16 cellular contexts compared by ENCODE assay signal in genomic region chr5:76811214-76811613, GRCh38. TPM values are rescaled to one million over a fixed set of nuclear protein-coding genes. Genes with fewer than 3 reads are reported as not detected.
DNase-seq lines count a peak whose midpoint lies in the region; ATAC-seq, FAIRE-seq and TF ChIP-seq lines count a peak whose summit lies in the region.
"Had no signal": no experiment of that assay in that cellular context is flagged by ENCODE, and none has a peak within 500 bp of the region (broad histone marks: within the 10 kb centered on the region; RNA-seq: fewer than 3 reads in every experiment).

No MANE protein-coding gene starts in this region.

- no peak overlapping the region for H3K4me3 Mint-ChIP-seq in activated CD4-positive, alpha-beta T cell treated with anti-CD3 and anti-CD28 coated beads for 36 hours
- H3K4me3 Mint-ChIP-seq in CD8-positive, alpha-beta T cell: no peak overlapping the region
- H3K4me3 Mint-ChIP-seq: nephron had no signal

- no peak overlapping the region for H3K27ac Mint-ChIP-seq in activated CD4-positive, alpha-beta T cell treated with anti-CD3 and anti-CD28 coated beads for 36 hours
- no peak overlapping the region for H3K27ac Mint-ChIP-seq in CD8-positive, alpha-beta T cell
- H3K27ac Mint-ChIP-seq: nephron had no signal

- CTCF ChIA-PET in activated CD4-positive, alpha-beta T cell treated with anti-CD3 and anti-CD28 coated beads for 36 hours (lab: Charles Lee): no interaction called here
- CTCF ChIA-PET in CD8-positive, alpha-beta T cell (lab: Charles Lee): no interaction called here

- POLR2A ChIA-PET in activated CD4-positive, alpha-beta T cell treated with anti-CD3 and anti-CD28 coated beads for 36 hours (lab: Charles Lee): no interaction called here
- POLR2A ChIA-PET in CD8-positive, alpha-beta T cell (lab: Charles Lee): no interaction called here

- no peaks in the 10 kb centered on the region for H3K36me3 ChIP-seq in bronchial epithelial cell (ENCODE audit: control insufficient read depth, insufficient read depth, low read length)
- H3K36me3 ChIP-seq in CD8-positive, alpha-beta T cell (ENCODE audit: insufficient read depth, low read length): no peaks in the 10 kb centered on the region
- H3K36me3 ChIP-seq: colonic mucosa had no signal

- no peaks in the 10 kb centered on the region for H3K27me3 ChIP-seq in bronchial epithelial cell (ENCODE audit: control insufficient read depth, insufficient read depth, low read length)
- H3K27me3 ChIP-seq in CD8-positive, alpha-beta T cell (ENCODE audit: insufficient read depth, low read length): no peaks in the 10 kb centered on the region
- H3K27me3 ChIP-seq: colonic mucosa had no signal

- peaks cover 6% of the 10 kb centered on the region for H3K27me3 Mint-ChIP-seq in activated CD4-positive, alpha-beta T cell treated with anti-CD3 and anti-CD28 coated beads for 36 hours
- peaks cover 2% of the 10 kb centered on the region for H3K27me3 Mint-ChIP-seq in CD8-positive, alpha-beta T cell (ENCODE audit: low read depth)

- H3K4me1 ChIP-seq in CD8-positive, alpha-beta T cell (ENCODE audit: insufficient read depth, low read length): no peaks in the 10 kb centered on the region
- H3K4me1 ChIP-seq: colonic mucosa had no signal

- peak; percentile 85 for FAIRE-seq in bronchial epithelial cell (lab: Jason Lieb, UNC)

- no peak for TF ChIP-seq CTCF in bronchial epithelial cell (IDR thresholded peaks at IDR 0.05; ENCODE audit: insufficient read depth, low read length, severe bottlenecking)
- TF ChIP-seq CTCF in CD8-positive, alpha-beta T cell (IDR thresholded peaks at IDR 0.05): no peak

- H3K36me3 Mint-ChIP-seq in activated CD4-positive, alpha-beta T cell treated with anti-CD3 and anti-CD28 coated beads for 36 hours (ENCODE audit: low read depth): no peaks in the 10 kb centered on the region
- no peaks in the 10 kb centered on the region for H3K36me3 Mint-ChIP-seq in CD8-positive, alpha-beta T cell

- peaks cover 4% of the 10 kb centered on the region for H3K4me1 Mint-ChIP-seq in activated CD4-positive, alpha-beta T cell treated with anti-CD3 and anti-CD28 coated beads for 36 hours
- H3K4me1 Mint-ChIP-seq in CD8-positive, alpha-beta T cell (ENCODE audit: low read depth): no peaks in the 10 kb centered on the region

- DNase-seq in activated CD4-positive, alpha-beta T cell treated with anti-CD3 and anti-CD28 coated beads for 36 hours: peak; percentile 11
- DNase-seq in activated CD4-positive, alpha-beta T cell treated with anti-CD3 and anti-CD28 coated beads, Interleukin-2, amount 50 U/mL, for 4 hours: no peak
- peak; percentile 73 for DNase-seq in NCI-H524 treated with DMSO at 0.1 percent for 48 hours (lab: John Stamatoyannopoulos, UW)
- DNase-seq in bronchial epithelial cell (ENCODE audit: low read depth): peak; percentile 99
- no peak for DNase-seq in stimulated activated CD4-positive, alpha-beta T cell treated with anti-CD3 and anti-CD28 coated beads, Interleukin-2, amount 100 ng/mL, for 48 hours
- no peak for DNase-seq in Right ventricle myocardium superior
- no peak for DNase-seq in CD8-positive, alpha-beta T cell
- DNase-seq: activated CD4-positive, CD25-positive, alpha-beta regulatory T cell; activated effector memory CD4-positive, alpha-beta T cell treated with Interleukin-2 at 50 U/mL for 16 hours; colonic mucosa; NCI-H2081 treated with DMSO at 0.1 percent for 48 hours; NCI-H82 had no signal

- H3K9me3 Mint-ChIP-seq in activated CD4-positive, alpha-beta T cell treated with anti-CD3 and anti-CD28 coated beads for 36 hours (ENCODE audit: low read depth): no peaks in the 10 kb centered on the region
- H3K9me3 Mint-ChIP-seq in CD8-positive, alpha-beta T cell: no peaks in the 10 kb centered on the region

- peak; percentile 16 for ATAC-seq in activated CD4-positive, alpha-beta T cell treated with anti-CD3 and anti-CD28 coated beads for 36 hours
- no peak for ATAC-seq in Right ventricle myocardium superior (ENCODE audit: poor library complexity)
- ATAC-seq in CD8-positive, alpha-beta T cell: no peak

- intact Hi-C loops in activated CD4-positive, alpha-beta T cell treated with anti-CD3 and anti-CD28 coated beads for 36 hours (cut with DNase I, micrococcal nuclease): no loop called here
- intact Hi-C loops in Right ventricle myocardium superior (cut with DNase I): no loop called here
- intact Hi-C loops in CD8-positive, alpha-beta T cell (cut with DNase I, micrococcal nuclease): no loop called here

- H3K4me3 ChIP-seq in bronchial epithelial cell (ENCODE audit: low read depth, low read length) (no peak overlapping the region), skin epidermis (peak overlapping the region in 4 of 7 experiments; percentile 12 to 31 (median 22))
- H3K4me3 ChIP-seq in CD8-positive, alpha-beta T cell (ENCODE audit: low read depth, low read length): no peak overlapping the region
- H3K4me3 ChIP-seq: colonic mucosa had no signal

- no peaks in the 10 kb centered on the region for H3K9me3 ChIP-seq in CD8-positive, alpha-beta T cell (ENCODE audit: low read length)
- H3K9me3 ChIP-seq: colonic mucosa had no signal

- H3K27ac ChIP-seq in skin epidermis: peak overlapping the region in 14 of 21 experiments; percentile 30 to 83 (median 66)
- H3K27ac ChIP-seq in CD8-positive, alpha-beta T cell (ENCODE audit: low read depth, low read length): no peak overlapping the region
- H3K27ac ChIP-seq: colonic mucosa had no signal

RNA-seq across cellular contexts. Expression of gene F2RL1, which starts 7.6 kb away (rescaled TPM):
- total RNA-seq in activated CD4-positive, alpha-beta T cell treated with anti-CD3 and anti-CD28 coated beads for 36 hours: 1 to 10 TPM; 1.3 to 1.6 TPM
- total RNA-seq in bronchial epithelial cell: 24.1 and 25.5 TPM in 2 replicates
- 0.62 TPM for total RNA-seq in Right ventricle myocardium superior
- total RNA-seq in CD8-positive, alpha-beta T cell: 1 to 10 TPM; 2.5 to 2.7 TPM

RNA-seq across cellular contexts. Expression of gene S100Z, which starts 38.6 kb away (rescaled TPM):
- total RNA-seq in activated CD4-positive, alpha-beta T cell treated with anti-CD3 and anti-CD28 coated beads for 36 hours: 1 to 10 TPM; 1.3 to 2.1 TPM
- total RNA-seq in bronchial epithelial cell (not detected in 2 replicates), Right ventricle myocardium superior (not detected)
- total RNA-seq in CD8-positive, alpha-beta T cell: not detected
- total RNA-seq: colonic mucosa, glomerular endothelial cell, lung microvascular endothelial cell had no signal

Comparison
In these comparisons a context has a peak if more than half of its experiments do, and no peak if none do; other contexts are left out.
1. DNase-seq: peak in activated CD4-positive, alpha-beta T cell treated with anti-CD3 and anti-CD28 coated beads for 36 hours (single experiment), NCI-H524 treated with DMSO at 0.1 percent for 48 hours (single experiment) and bronchial epithelial cell (single experiment); none in activated CD4-positive, alpha-beta T cell treated with anti-CD3 and anti-CD28 coated beads, Interleukin-2, amount 50 U/mL, for 4 hours (0 of 2), stimulated activated CD4-positive, alpha-beta T cell treated with anti-CD3 and anti-CD28 coated beads, Interleukin-2, amount 100 ng/mL, for 48 hours (0 of 2), Right ventricle myocardium superior (single experiment) and CD8-positive, alpha-beta T cell (0 of 7).
2. H3K4me3 ChIP-seq: peak in skin epidermis (4 of 7); none in bronchial epithelial cell (single experiment) and CD8-positive, alpha-beta T cell (single experiment).